In genomic region chr14:104437703-104438102, GRCh38 we compare ENCODE assay signal across 14 cellular contexts.
DNase-seq lines count a peak whose midpoint lies in the region; ATAC-seq and TF ChIP-seq lines count a peak whose summit lies in the region.
"Had no signal": no experiment of that assay in that cellular context is flagged by ENCODE, and none has a peak within 500 bp of the region (broad histone marks: within the 10 kb centered on the region; RNA-seq: fewer than 3 reads in every experiment).

No MANE protein-coding gene starts in this region.

- H3K27ac Mint-ChIP-seq in activated CD4-positive, alpha-beta T cell treated with anti-CD3 and anti-CD28 coated beads, Interleukin-2, amount 10 ng/mL, durations not matched to agents 24 days and 14 days = no peak overlapping the region
- peak overlapping the region; percentile 61 for H3K27ac Mint-ChIP-seq in progenitor cell of endocrine pancreas

- H3K9me3 Mint-ChIP-seq in activated CD4-positive, alpha-beta T cell treated with anti-CD3 and anti-CD28 coated beads, Interleukin-2, amount 10 ng/mL, durations not matched to agents 24 days and 14 days = no peaks in the 10 kb centered on the region
- H3K9me3 Mint-ChIP-seq in progenitor cell of endocrine pancreas (ENCODE audit: low read depth) = peaks cover 3% of the 10 kb centered on the region

- H3K27me3 ChIP-seq in H7 (ENCODE audit: control insufficient read depth, insufficient read depth, low read length) = no peaks in the 10 kb centered on the region
- H3K27me3 ChIP-seq: BLaER1 had no signal

- no peaks in the 10 kb centered on the region for H3K4me1 Mint-ChIP-seq in activated CD4-positive, alpha-beta T cell treated with anti-CD3 and anti-CD28 coated beads, Interleukin-2, amount 10 ng/mL, durations not matched to agents 24 days and 14 days
- H3K4me1 Mint-ChIP-seq in progenitor cell of endocrine pancreas (ENCODE audit: low read depth) = peaks cover 6% of the 10 kb centered on the region

- no peaks in the 10 kb centered on the region for H3K36me3 ChIP-seq in H7 (replicated peaks; ENCODE audit: control insufficient read depth, insufficient read depth, low read length)
- H3K36me3 ChIP-seq: BLaER1 had no signal

- no peaks in the 10 kb centered on the region for H3K36me3 Mint-ChIP-seq in activated CD4-positive, alpha-beta T cell treated with anti-CD3 and anti-CD28 coated beads, Interleukin-2, amount 10 ng/mL, durations not matched to agents 24 days and 14 days (ENCODE audit: low read depth)
- H3K36me3 Mint-ChIP-seq in progenitor cell of endocrine pancreas (ENCODE audit: insufficient read depth) = no peaks in the 10 kb centered on the region

- intact Hi-C loops in activated CD4-positive, alpha-beta T cell treated with anti-CD3 and anti-CD28 coated beads, Interleukin-2, amount 10 ng/mL, durations not matched to agents 24 days and 14 days (cut with micrococcal nuclease) = no loop called here

- ATAC-seq in left lobe of liver (no peak), HG03432 (IDR thresholded peaks at IDR 0.05; ENCODE audit: unreplicated experiment) (no peak)

- no peak for TF ChIP-seq CTCF in progenitor cell of endocrine pancreas (IDR thresholded peaks at IDR 0.05; ENCODE audit: unreplicated experiment)

- H3K4me3 ChIP-seq in H7 (ENCODE audit: insufficient read depth, low read depth, low read length) = no peak overlapping the region
- H3K4me3 ChIP-seq: BLaER1 had no signal

- H3K4me3 Mint-ChIP-seq in activated CD4-positive, alpha-beta T cell treated with anti-CD3 and anti-CD28 coated beads, Interleukin-2, amount 10 ng/mL, durations not matched to agents 24 days and 14 days = no peak overlapping the region
- H3K4me3 Mint-ChIP-seq in progenitor cell of endocrine pancreas (ENCODE audit: low read depth) = no peak overlapping the region

- H3K27me3 Mint-ChIP-seq in activated CD4-positive, alpha-beta T cell treated with anti-CD3 and anti-CD28 coated beads, Interleukin-2, amount 10 ng/mL, durations not matched to agents 24 days and 14 days = no peaks in the 10 kb centered on the region
- H3K27me3 Mint-ChIP-seq in progenitor cell of endocrine pancreas = peaks cover 16% of the 10 kb centered on the region

- DNase-seq in activated CD4-positive, alpha-beta T cell treated with anti-CD3 and anti-CD28 coated beads, Interleukin-2, amount 10 ng/mL, durations not matched to agents 24 days and 14 days = peak; percentile 40
- DNase-seq in activated CD4-positive, alpha-beta T cell treated with anti-CD3 and anti-CD28 coated beads, Interleukin-2, amount 50 U/mL, for 1 hour = no peak
- DNase-seq in H7 = peak; percentile 54
- DNase-seq in left lobe of liver (ENCODE audit: low spot score) = peak; percentile 36
- no peak for DNase-seq in progenitor cell of endocrine pancreas (ENCODE audit: low spot score, unreplicated experiment)
- no peak for DNase-seq in activated T-cell treated with anti-CD3 and anti-CD28 coated beads, Interleukin-2, amount 50 U/mL, for 1 hour
- no peak for DNase-seq in cerebellar nuclear complex (lab: John Stamatoyannopoulos, UW)
- DNase-seq: 8988T, MV-4-11, NCI-H2029 treated with DMSO at 0.1 percent for 48 hours, NCI-H524, SHP77 treated with DMSO at 0.1 percent for 48 hours had no signal

Comparison
In these comparisons a context has a peak if more than half of its experiments do, and no peak if none do; other contexts are left out.
1. DNase-seq: peak in activated CD4-positive, alpha-beta T cell treated with anti-CD3 and anti-CD28 coated beads, Interleukin-2, amount 10 ng/mL, durations not matched to agents 24 days and 14 days (single experiment), H7 (single experiment) and left lobe of liver (single experiment); none in activated CD4-positive, alpha-beta T cell treated with anti-CD3 and anti-CD28 coated beads, Interleukin-2, amount 50 U/mL, for 1 hour (single experiment), progenitor cell of endocrine pancreas (single experiment), activated T-cell treated with anti-CD3 and anti-CD28 coated beads, Interleukin-2, amount 50 U/mL, for 1 hour (single experiment) and cerebellar nuclear complex (0 of 2).